ENCODE assay signal across 14 cellular contexts in the genomic region with DNA sequence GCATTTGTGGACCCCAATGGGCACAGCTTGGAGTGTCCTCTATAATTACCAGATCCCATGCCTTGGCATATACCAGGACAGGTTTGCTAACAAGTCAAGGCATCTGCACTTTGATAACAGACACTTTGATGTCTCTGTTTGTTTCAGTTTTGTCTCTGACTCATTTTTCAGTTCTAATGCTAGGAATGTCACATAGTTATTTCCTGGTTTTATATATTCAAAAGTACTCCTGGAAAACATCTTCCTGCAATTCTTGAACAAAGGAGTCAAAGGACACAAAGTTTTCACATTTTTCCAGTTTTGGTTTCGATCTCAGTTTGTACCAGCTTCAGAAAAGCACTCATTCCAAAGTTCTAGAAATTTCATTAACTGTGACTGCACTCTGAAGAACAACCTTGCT.
A peak's percentile ranks its signal among the peaks of the same experiment; 100 is the strongest.
DNase-seq lines count a peak whose midpoint lies in the region; ATAC-seq and TF ChIP-seq lines count a peak whose summit lies in the region.
"Had no signal": no experiment of that assay in that cellular context is flagged by ENCODE, and none has a peak within 500 bp of the region (broad histone marks: within the 10 kb centered on the region; RNA-seq: fewer than 3 reads in every experiment).

No MANE protein-coding gene starts in this region.

- H3K9me3 Mint-ChIP-seq in activated CD4-positive, alpha-beta memory T cell treated with anti-CD3 and anti-CD28 coated beads for 36 hours, result no peaks in the 10 kb centered on the region
- H3K9me3 Mint-ChIP-seq: activated T-cell treated with anti-CD3 and anti-CD28 coated beads, Interleukin-2, amount 50 U/mL, for 4 hours; H9; stimulated activated memory B cell treated with anti-CD40 and anti-IgM and Interleukin-4, amounts not matched to agents 10 μg/mL and 1 μg/mL and 100 μg/mL, for 72 hours had no signal

- peak overlapping the region; percentile 26 to 41 for H3K9ac ChIP-seq in duodenal mucosa (ENCODE audit: low read depth in 1 of 2, low read length in 2 of 2)

- TF ChIP-seq POLR2A in gastroesophageal sphincter (IDR thresholded peaks at IDR 0.05), result no peak

- H3K36me3 ChIP-seq in duodenal mucosa (ENCODE audit: control insufficient read depth in 1 of 2, insufficient read depth in 2 of 2, low read length in 2 of 2), result no peaks in the 10 kb centered on the region
- H3K36me3 ChIP-seq in gastroesophageal sphincter, result no peaks in the 10 kb centered on the region

- no peak overlapping the region for H3K27ac Mint-ChIP-seq in activated CD4-positive, alpha-beta memory T cell treated with anti-CD3 and anti-CD28 coated beads for 36 hours
- H3K27ac Mint-ChIP-seq: H9 had no signal

- no peak overlapping the region for H3K27ac ChIP-seq in duodenal mucosa (ENCODE audit: low read depth, low read length)
- H3K27ac ChIP-seq in gastroesophageal sphincter, result no peak overlapping the region

- H3K27me3 Mint-ChIP-seq in activated CD4-positive, alpha-beta memory T cell treated with anti-CD3 and anti-CD28 coated beads for 36 hours, result no peaks in the 10 kb centered on the region
- H3K27me3 Mint-ChIP-seq: stimulated activated memory B cell treated with anti-CD40 and anti-IgM and Interleukin-4, amounts not matched to agents 10 μg/mL and 1 μg/mL and 100 μg/mL, for 72 hours had no signal

- H3K4me1 ChIP-seq in duodenal mucosa (ENCODE audit: control insufficient read depth in 1 of 2, insufficient read depth in 2 of 2, low read length in 2 of 2) (peaks cover 35 to 52% of the 10 kb centered on the region in 2 donors), gastroesophageal sphincter (no peaks in the 10 kb centered on the region)

- DNase-seq in LoVo (ENCODE audit: low spot score), result peak; percentile 52
- peak; percentile 53 for DNase-seq in pulmonary artery endothelial cell (ENCODE audit: low read depth, low spot score)
- no peak for DNase-seq in stimulated activated naive CD8-positive, alpha-beta T cell treated with anti-CD3 and anti-CD28 coated beads, Interleukin-15, Interleukin-2, amounts not matched to agents 100 U/mL and 50 U/mL, for 24 hours
- no peak for DNase-seq in activated CD4-positive, alpha-beta memory T cell treated with anti-CD3 and anti-CD28 coated beads for 36 hours
- DNase-seq: activated T-cell treated with anti-CD3 and anti-CD28 coated beads, Interleukin-2, amount 50 U/mL, for 4 hours; DND-41; H9; NCI-H526 treated with DMSO at 0.1 percent for 48 hours; stimulated activated CD4-positive, alpha-beta T cell treated with anti-CD3 and anti-CD28 coated beads, Interleukin-15, amount 100 ng/mL, for 24 hours had no signal

- TF ChIP-seq CTCF in gastroesophageal sphincter (IDR thresholded peaks at IDR 0.05), result no peak

- no peaks in the 10 kb centered on the region for H3K9me3 ChIP-seq in duodenal mucosa (ENCODE audit: control insufficient read depth in 1 of 2, low read length in 2 of 2)
- H3K9me3 ChIP-seq in gastroesophageal sphincter, result no peaks in the 10 kb centered on the region

- POLR2A ChIA-PET in activated CD4-positive, alpha-beta memory T cell treated with anti-CD3 and anti-CD28 coated beads for 36 hours (lab: Charles Lee), result no interaction called here

- no peaks in the 10 kb centered on the region for H3K36me3 Mint-ChIP-seq in activated CD4-positive, alpha-beta memory T cell treated with anti-CD3 and anti-CD28 coated beads for 36 hours

- peaks cover 9% of the 10 kb centered on the region for H3K4me1 Mint-ChIP-seq in activated CD4-positive, alpha-beta memory T cell treated with anti-CD3 and anti-CD28 coated beads for 36 hours (ENCODE audit: low read depth)

- intact Hi-C loops in activated CD4-positive, alpha-beta memory T cell treated with anti-CD3 and anti-CD28 coated beads for 36 hours (cut with micrococcal nuclease), result no loop called here

- peak overlapping the region; percentile 13 to 30 for H3K4me3 ChIP-seq in duodenal mucosa (ENCODE audit: low read depth in 1 of 2, low read length in 2 of 2)
- no peak overlapping the region for H3K4me3 ChIP-seq in gastroesophageal sphincter
- H3K4me3 ChIP-seq: coronary artery had no signal

- no peak for TF ChIP-seq EP300 in gastroesophageal sphincter (IDR thresholded peaks at IDR 0.05)

- H3K4me3 Mint-ChIP-seq in activated CD4-positive, alpha-beta memory T cell treated with anti-CD3 and anti-CD28 coated beads for 36 hours, result no peak overlapping the region
- H3K4me3 Mint-ChIP-seq: activated T-cell treated with anti-CD3 and anti-CD28 coated beads, Interleukin-2, amount 50 U/mL, for 4 hours; H9; stimulated activated memory B cell treated with anti-CD40 and anti-IgM and Interleukin-4, amounts not matched to agents 10 μg/mL and 1 μg/mL and 100 μg/mL, for 72 hours had no signal

- ATAC-seq in GM21515 (IDR thresholded peaks at IDR 0.05; ENCODE audit: unreplicated experiment) (peak; percentile 10), gastroesophageal sphincter (no peak)
- ATAC-seq in stimulated activated naive CD8-positive, alpha-beta T cell treated with anti-CD3 and anti-CD28 coated beads, Interleukin-15, Interleukin-2, amounts not matched to agents 100 U/mL and 50 U/mL, for 24 hours, result no peak
- ATAC-seq: activated T-cell treated with anti-CD3 and anti-CD28 coated beads, Interleukin-2, amount 50 U/mL, for 4 hours had no signal

- 59 to 70% methylated on average over 1 of the region's 1 CpG for WGBS in gastroesophageal sphincter (ENCODE audit: low coverage in 1 of 2), 2 donors

- H3K27me3 ChIP-seq in duodenal mucosa (ENCODE audit: control insufficient read depth in 1 of 2, insufficient read depth in 2 of 2, low read length in 2 of 2) (no peaks in the 10 kb centered on the region), gastroesophageal sphincter (no peaks in the 10 kb centered on the region)

- CTCF ChIA-PET in activated CD4-positive, alpha-beta memory T cell treated with anti-CD3 and anti-CD28 coated beads for 36 hours (lab: Charles Lee), result no interaction called here

Comparison
In these comparisons a context has a peak if more than half of its experiments do, and no peak if none do; other contexts are left out.
1. DNase-seq: peak in LoVo (single experiment) and pulmonary artery endothelial cell (single experiment); none in stimulated activated naive CD8-positive, alpha-beta T cell treated with anti-CD3 and anti-CD28 coated beads, Interleukin-15, Interleukin-2, amounts not matched to agents 100 U/mL and 50 U/mL, for 24 hours (single experiment) and activated CD4-positive, alpha-beta memory T cell treated with anti-CD3 and anti-CD28 coated beads for 36 hours (single experiment).
2. H3K4me3 ChIP-seq: peak in duodenal mucosa (2 of 2); none in gastroesophageal sphincter (0 of 2).